Comparison of ENCODE assay signal across 8 cellular contexts in genomic region chr18:76351961-76352581, GRCh38.
A peak's percentile ranks its signal among the peaks of the same experiment; 100 is the strongest.
DNase-seq lines count a peak whose midpoint lies in the region; ATAC-seq, FAIRE-seq and TF ChIP-seq lines count a peak whose summit lies in the region.

No MANE protein-coding gene starts in this region.

- TF ChIP-seq CTCF in omental fat pad (IDR thresholded peaks at IDR 0.05) (no peak), coronary artery (IDR thresholded peaks at IDR 0.05) (no peak)

- no peak overlapping the region for H3K27ac ChIP-seq in coronary artery

- no peak overlapping the region for H3K4me3 ChIP-seq in coronary artery

- peak; percentile 94 for FAIRE-seq in endometrium (lab: Jason Lieb, UNC)

- ATAC-seq in omental fat pad (ENCODE audit: low FRiP score) (peak; percentile 80), HG02588 (IDR thresholded peaks at IDR 0.05; ENCODE audit: unreplicated experiment) (no peak), HG02759 (IDR thresholded peaks at IDR 0.05; ENCODE audit: unreplicated experiment) (no peak), HG03045 (IDR thresholded peaks at IDR 0.05; ENCODE audit: unreplicated experiment) (no peak)

- DNase-seq in DMS79 treated with DMSO at 0.1 percent for 48 hours (lab: John Stamatoyannopoulos, UW) (peak; percentile 31), NCI-H2227 treated with DMSO at 0.1 percent for 48 hours (lab: John Stamatoyannopoulos, UW) (peak; percentile 76), omental fat pad (ENCODE audit: low spot score) (no peak), coronary artery (ENCODE audit: low spot score) (no peak)

Comparison
In these comparisons a context has a peak if more than half of its experiments do, and no peak if none do; other contexts are left out.
1. DNase-seq: peak in DMS79 treated with DMSO at 0.1 percent for 48 hours (single experiment) and NCI-H2227 treated with DMSO at 0.1 percent for 48 hours (single experiment); none in omental fat pad (single experiment) and coronary artery (single experiment).